Comparison of ENCODE assay signal across 14 cellular contexts in genomic region chr3:172946061-172946460, GRCh38.
DNase-seq lines count a peak whose midpoint lies in the region; ATAC-seq and TF ChIP-seq lines count a peak whose summit lies in the region.
"Had no signal": no experiment of that assay in that cellular context is flagged by ENCODE, and none has a peak within 500 bp of the region (broad histone marks: within the 10 kb centered on the region; RNA-seq: fewer than 3 reads in every experiment).

No MANE protein-coding gene starts in this region.

- H2BK5ac ChIP-seq in neuronal stem cell (ENCODE audit: low read length) = no peak overlapping the region

- H3K4me1 ChIP-seq in neuronal stem cell (ENCODE audit: control insufficient read depth in 2 of 2, insufficient read depth in 1 of 2, low read depth in 1 of 2, low read length in 2 of 2) (no peaks in the 10 kb centered on the region), ascending aorta (no peaks in the 10 kb centered on the region)
- H3K4me1 ChIP-seq: HAP-1 had no signal

- no CpG with 5 or more reads among the region's 2 CpGs for WGBS in neuronal stem cell (ENCODE audit: extremely low coverage in 2 of 2, insufficient read length in 2 of 2, insufficient replicate concordance in 1 of 2), 2 donors

- H3K9ac ChIP-seq in neuronal stem cell (ENCODE audit: low read depth, low read length, poor library complexity) = no peak overlapping the region

- TF ChIP-seq CTCF in LNCaP clone FGC (IDR thresholded peaks at IDR 0.05; ENCODE audit: control insufficient read depth, extremely low read depth, insufficient read depth) (no peak), ascending aorta (IDR thresholded peaks at IDR 0.05) (no peak)

- no peak overlapping the region for H3K23ac ChIP-seq in neuronal stem cell (ENCODE audit: low read depth, low read length, poor library complexity)

- no peak overlapping the region for H2AK5ac ChIP-seq in neuronal stem cell (ENCODE audit: low read depth, low read length)

- H4K91ac ChIP-seq in neuronal stem cell (ENCODE audit: low read depth, low read length, poor library complexity) = no peak overlapping the region

- H3K9me3 ChIP-seq in neuronal stem cell (replicated peaks in 1 of 2; ENCODE audit: control insufficient read depth in 2 of 2, insufficient read depth in 1 of 2, low read depth in 1 of 2, low read length in 2 of 2) (peaks cover 0 to 3% of the 10 kb centered on the region in 2 donors), ascending aorta (no peaks in the 10 kb centered on the region)
- H3K9me3 ChIP-seq: HAP-1 had no signal

- no peak overlapping the region for H3K4me2 ChIP-seq in neuronal stem cell (ENCODE audit: insufficient read depth, low read length, poor library complexity, severe bottlenecking)

- peak; percentile 30 for DNase-seq in DMS53 (lab: John Stamatoyannopoulos, UW)
- DNase-seq in DMS53 treated with DMSO at 0.1 percent for 48 hours (lab: John Stamatoyannopoulos, UW; ENCODE audit: unreplicated experiment) = no peak
- DNase-seq in LNCaP clone FGC (ENCODE audit: low read depth) = peak; percentile 10
- peak; percentile 51 for DNase-seq in astrocyte of the hippocampus (ENCODE audit: low read depth, low spot score)
- no peak for DNase-seq in neuronal stem cell (ENCODE audit: low spot score)
- no peak for DNase-seq in ascending aorta (ENCODE audit: low spot score in 2 of 2)
- DNase-seq: CD8-positive, alpha-beta T cell; COR-L47; DMS153; GDM1 had no signal

- H2BK12ac ChIP-seq in neuronal stem cell (ENCODE audit: low read length) = no peak overlapping the region

- H3K79me1 ChIP-seq in neuronal stem cell (ENCODE audit: low read depth, low read length) = no peaks in the 10 kb centered on the region

- ATAC-seq in activated CD4-positive, CD25-positive, alpha-beta regulatory T cell treated with anti-CD3 and anti-CD28 coated beads, Interleukin-2, amount 50 U/mL, for 24 hours = no peak
- ATAC-seq in HG02610 (IDR thresholded peaks at IDR 0.05; ENCODE audit: unreplicated experiment) = no peak
- ATAC-seq: CD8-positive, alpha-beta T cell had no signal

- no peak overlapping the region for H2BK120ac ChIP-seq in neuronal stem cell (ENCODE audit: low read depth, low read length)

- H3K4me3 ChIP-seq in LNCaP clone FGC (ENCODE audit: low read depth, low read length) (no peak overlapping the region), neuronal stem cell (ENCODE audit: low read length in 2 of 2) (no peak overlapping the region), ascending aorta (no peak overlapping the region)
- H3K4me3 ChIP-seq: HAP-1 had no signal

- H3K36me3 ChIP-seq in neuronal stem cell (replicated peaks in 1 of 2; ENCODE audit: control insufficient read depth in 2 of 2, insufficient read depth in 2 of 2, low read length in 2 of 2) (no peaks in the 10 kb centered on the region), ascending aorta (no peaks in the 10 kb centered on the region)
- H3K36me3 ChIP-seq: HAP-1 had no signal

- H2BK15ac ChIP-seq in neuronal stem cell (ENCODE audit: low read length) = no peak overlapping the region

- no peak overlapping the region for H3K14ac ChIP-seq in neuronal stem cell (ENCODE audit: low read length)

- no peaks in the 10 kb centered on the region for H3K27me3 ChIP-seq in neuronal stem cell (ENCODE audit: control insufficient read depth in 3 of 3, insufficient read depth in 3 of 3, low read depth in 1 of 3, low read length in 3 of 3)
- H3K27me3 ChIP-seq in ascending aorta = no peaks in the 10 kb centered on the region

- no peak overlapping the region for H3K18ac ChIP-seq in neuronal stem cell (ENCODE audit: low read length)

- intact Hi-C loops in ascending aorta (cut with DNase I) = no loop called here

- H3K4ac ChIP-seq in neuronal stem cell (ENCODE audit: low read length) = no peak overlapping the region

- H4K8ac ChIP-seq in neuronal stem cell (ENCODE audit: low read depth, low read length) = no peak overlapping the region

- H2AFZ ChIP-seq in neuronal stem cell (ENCODE audit: low read length) = peak overlapping the region; percentile 8

- H3K27ac ChIP-seq in neuronal stem cell (replicated peaks; ENCODE audit: low read length) (no peak overlapping the region), ascending aorta (no peak overlapping the region)
- H3K27ac ChIP-seq: 22Rv1 had no signal

Comparison
In these comparisons a context has a peak if more than half of its experiments do, and no peak if none do; other contexts are left out.
1. DNase-seq: peak in DMS53 (single experiment), LNCaP clone FGC (single experiment) and astrocyte of the hippocampus (single experiment); none in DMS53 treated with DMSO at 0.1 percent for 48 hours (single experiment), neuronal stem cell (single experiment) and ascending aorta (0 of 2).